ENCODE assay signal across 7 cellular contexts in the genomic region with DNA sequence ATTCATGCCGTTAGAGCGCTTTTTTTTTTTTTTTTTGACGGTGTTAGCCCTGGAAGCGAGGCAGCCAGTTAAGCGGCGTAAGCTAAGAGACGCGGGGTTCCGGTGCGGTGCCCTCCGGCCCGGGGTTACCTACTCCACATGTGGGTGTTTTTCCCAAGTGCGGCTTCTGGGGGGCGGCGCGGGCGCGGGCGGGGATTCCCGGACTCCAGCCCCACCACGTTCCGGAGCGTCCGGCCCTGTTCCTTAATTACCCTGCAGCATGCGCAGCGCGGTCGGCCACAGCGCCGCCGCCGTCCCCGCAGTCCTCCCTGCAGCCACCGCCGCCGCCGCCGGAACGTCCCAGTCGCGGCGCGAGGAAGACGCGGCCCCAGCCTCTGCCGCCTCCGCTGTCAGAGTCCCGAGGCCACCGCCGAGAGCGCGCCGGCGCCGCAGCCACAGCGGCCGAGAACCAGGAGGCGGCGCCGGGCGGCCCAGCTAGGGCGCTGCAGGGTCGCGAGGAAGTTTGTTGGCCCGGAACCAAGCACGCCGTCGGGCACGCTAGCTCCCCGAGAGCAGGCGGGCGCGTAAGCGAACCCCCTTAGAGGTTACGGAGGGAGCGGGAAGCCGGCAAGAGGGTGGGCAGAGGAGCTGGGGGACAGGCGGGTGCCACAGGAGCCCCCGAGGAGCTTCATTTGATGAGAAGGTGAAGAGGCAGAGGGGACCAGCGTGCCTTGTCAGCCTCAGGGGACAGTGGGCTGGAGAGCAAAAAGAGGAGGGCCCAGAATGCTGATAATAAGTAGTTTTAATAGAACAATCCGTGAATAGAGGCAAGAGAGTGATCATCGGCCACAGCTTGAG. TPM values are rescaled to one million over a fixed set of nuclear protein-coding genes. Genes with fewer than 3 reads are reported as not detected.
DNase-seq lines count a peak whose midpoint lies in the region; ATAC-seq and TF ChIP-seq lines count a peak whose summit lies in the region.

No MANE protein-coding gene starts in this region.

- no peaks in the 10 kb centered on the region for H3K9me3 Mint-ChIP-seq in memory B cell

- peak; percentile 64 for ATAC-seq in HG02588 (IDR thresholded peaks at IDR 0.05; ENCODE audit: unreplicated experiment)
- ATAC-seq in memory B cell (ENCODE audit: low read depth), result peak; percentile 77

- H3K4me1 Mint-ChIP-seq in memory B cell, result peaks cover 52% of the 10 kb centered on the region

- peak; percentile 3 for DNase-seq in NCI-H1092 (lab: John Stamatoyannopoulos, UW)
- peak; percentile 35 to 37 for DNase-seq in activated CD4-positive, alpha-beta T cell treated with anti-CD3 and anti-CD28 coated beads for 24 hours (ENCODE audit: low read depth in 2 of 2)
- peak; percentile 24 for DNase-seq in dermis blood vessel endothelial cell
- peak; percentile 80 to 82 for DNase-seq in memory B cell (ENCODE audit: low spot score in 2 of 2)
- DNase-seq in stimulated activated CD8-positive, alpha-beta memory T cell treated with anti-CD3 and anti-CD28 coated beads, Interleukin-15, amount 100 ng/mL, for 1 hour (ENCODE audit: low read depth), result peak; percentile 16

- peak overlapping the region; percentile 96 for H3K4me3 Mint-ChIP-seq in memory B cell

- H3K36me3 Mint-ChIP-seq in memory B cell, result peaks cover 20% of the 10 kb centered on the region

- no peaks in the 10 kb centered on the region for H3K27me3 Mint-ChIP-seq in memory B cell

- H3K27ac Mint-ChIP-seq in memory B cell, result peak overlapping the region; percentile 96

- TF ChIP-seq POLR2A in GM15510 (IDR thresholded peaks at IDR 0.05; ENCODE audit: borderline replicate concordance, extremely low read depth, insufficient read length), result peak; percentile 63

RNA-seq across cellular contexts. Expression of a gene that starts 0.9 kb away (rescaled TPM):
- not detected in 2 replicates for total RNA-seq in dermis blood vessel endothelial cell

Comparison
In these comparisons a context has a peak if more than half of its experiments do, and no peak if none do; other contexts are left out.
1. Peak in every context shown above with its lines: DNase-seq and ATAC-seq.
2. DNase-seq: peak in every context shown above with its lines; median percentile 81 in memory B cell; 36 in activated CD4-positive, alpha-beta T cell treated with anti-CD3 and anti-CD28 coated beads for 24 hours; 24 in dermis blood vessel endothelial cell; 16 in stimulated activated CD8-positive, alpha-beta memory T cell treated with anti-CD3 and anti-CD28 coated beads, Interleukin-15, amount 100 ng/mL, for 1 hour; 3 in NCI-H1092.